ENCODE assay signal across 7 cellular contexts in genomic region chr3:71064976-71065763, GRCh38.
DNase-seq lines count a peak whose midpoint lies in the region; ATAC-seq and TF ChIP-seq lines count a peak whose summit lies in the region.

No MANE protein-coding gene starts in this region.

- no peaks in the 10 kb centered on the region for H3K36me3 Mint-ChIP-seq in T-helper 17 cell (ENCODE audit: low read depth)

- no peak overlapping the region for H3K4me3 Mint-ChIP-seq in T-helper 17 cell

- no peak for TF ChIP-seq CTCF in astrocyte of the cerebellum (IDR thresholded peaks at IDR 0.05; ENCODE audit: low read depth, low read length, missing control alignments)

- peak overlapping the region; percentile 59 for H3K4me3 ChIP-seq in astrocyte of the cerebellum (ENCODE audit: low read depth, low read length)
- peak overlapping the region; percentile 46 for H3K4me3 ChIP-seq in iPS-11a (ENCODE audit: low read depth, low read length)

- in situ Hi-C loops in astrocyte of the cerebellum (cut with HindIII; ENCODE audit: low sequenced_read_pairs) = no loop called here

- H3K27me3 Mint-ChIP-seq in T-helper 17 cell = no peaks in the 10 kb centered on the region

- H3K9me3 ChIP-seq in T-helper 17 cell (ENCODE audit: control insufficient read depth, low read length, poor library complexity, severe bottlenecking) = no peaks in the 10 kb centered on the region

- ATAC-seq in GM18867 (IDR thresholded peaks at IDR 0.05; ENCODE audit: unreplicated experiment) = peak; percentile 18
- peak; percentile 57 for ATAC-seq in T-helper 17 cell
- peak; percentile 41 for ATAC-seq in sciatic nerve

- peak; percentile 59 for DNase-seq in HT-29 (ENCODE audit: low spot score)
- DNase-seq in T-helper 17 cell = peak in 2 of 3 donors; percentile 64 to 68
- no peak for DNase-seq in astrocyte of the cerebellum (ENCODE audit: low read depth)
- peak; percentile 75 for DNase-seq in sciatic nerve (ENCODE audit: low spot score)
- no peak for DNase-seq in NCI-H187 treated with DMSO at 0.1 percent for 48 hours (lab: John Stamatoyannopoulos, UW)

- no peak overlapping the region for H3K27ac Mint-ChIP-seq in T-helper 17 cell

- intact Hi-C loops in sciatic nerve (cut with DNase I) = no loop called here

- peaks cover 59% of the 10 kb centered on the region for H3K4me1 Mint-ChIP-seq in T-helper 17 cell

Comparison
In these comparisons a context has a peak if more than half of its experiments do, and no peak if none do; other contexts are left out.
1. DNase-seq: peak in HT-29 (single experiment), T-helper 17 cell (2 of 3) and sciatic nerve (single experiment); none in astrocyte of the cerebellum (single experiment) and NCI-H187 treated with DMSO at 0.1 percent for 48 hours (single experiment).
2. Peak in every context shown above with its lines, with median percentiles within 50 percentile points of each other: ATAC-seq.